ENCODE assay signal across 9 cellular contexts in genomic region chrX:48576108-48576507, GRCh38. TPM values are rescaled to one million over a fixed set of nuclear protein-coding genes. Genes with fewer than 3 reads are reported as not detected.
A peak's percentile ranks its signal among the peaks of the same experiment; 100 is the strongest.
DNase-seq lines count a peak whose midpoint lies in the region; ATAC-seq and TF ChIP-seq lines count a peak whose summit lies in the region.
"Had no signal": no experiment of that assay in that cellular context is flagged by ENCODE, and none has a peak within 500 bp of the region (broad histone marks: within the 10 kb centered on the region; RNA-seq: fewer than 3 reads in every experiment).

No MANE protein-coding gene starts in this region.

- peak overlapping the region in 6 of 12 donors; percentile 97 to 100 (median 98) for H3K27ac ChIP-seq in heart left ventricle
- H3K27ac ChIP-seq in iPS-18a (ENCODE audit: low read length): no peak overlapping the region
- peak overlapping the region; percentile 99 for H3K27ac ChIP-seq in thoracic aorta

- intact Hi-C loops in heart left ventricle (cut with DNase I): no loop called here
- intact Hi-C loops in Right ventricle myocardium superior (cut with DNase I): no loop called here

- TF ChIP-seq POLR2A in heart left ventricle (IDR thresholded peaks at IDR 0.05): no peak

- H3K9me3 ChIP-seq in heart left ventricle (no peaks in the 10 kb centered on the region), iPS-18a (ENCODE audit: control insufficient read depth, low read depth, low read length) (peaks cover 3% of the 10 kb centered on the region), thoracic aorta (no peaks in the 10 kb centered on the region)

- H3K36me3 Mint-ChIP-seq in activated T-cell treated with anti-CD3 and anti-CD28 coated beads, Interleukin-2, amount 50 U/mL, for 72 hours (ENCODE audit: insufficient read depth in 2 of 2): peaks cover 22 to 32% of the 10 kb centered on the region in 2 donors

- H3K27me3 Mint-ChIP-seq in activated T-cell treated with anti-CD3 and anti-CD28 coated beads, Interleukin-2, amount 50 U/mL, for 72 hours (ENCODE audit: low read depth): no peaks in the 10 kb centered on the region

- H3K4me1 ChIP-seq in heart left ventricle (peaks cover 0 to 17% (median 12%) of the 10 kb centered on the region in 12 donors), iPS-18a (ENCODE audit: control insufficient read depth, low read depth, low read length) (peaks cover 4% of the 10 kb centered on the region), thoracic aorta (ENCODE audit: control insufficient read depth in 1 of 2, low read depth in 2 of 2) (peaks cover 14 to 21% of the 10 kb centered on the region in 2 donors)

- H3K4me3 Mint-ChIP-seq in activated T-cell treated with anti-CD3 and anti-CD28 coated beads, Interleukin-2, amount 50 U/mL, for 72 hours: peak overlapping the region; percentile 90 to 98

- no peak for DNase-seq in heart left ventricle
- no peak for DNase-seq in Right ventricle myocardium superior
- DNase-seq in activated T-cell treated with anti-CD3 and anti-CD28 coated beads, Interleukin-2, amount 50 U/mL, for 72 hours: no peak
- DNase-seq in thoracic aorta (ENCODE audit: low spot score): no peak
- DNase-seq in SW480 (ENCODE audit: low spot score): no peak
- DNase-seq: DMS53 had no signal

- no peak overlapping the region for H3K9ac ChIP-seq in iPS-18a (ENCODE audit: low read length)

- no peak for TF ChIP-seq CTCF in heart left ventricle (IDR thresholded peaks at IDR 0.05)
- no peak for TF ChIP-seq CTCF in thoracic aorta (IDR thresholded peaks at IDR 0.05)

- no peak for ATAC-seq in heart left ventricle
- ATAC-seq in Right ventricle myocardium superior (ENCODE audit: poor library complexity): no peak
- no peak for ATAC-seq in activated T-cell treated with anti-CD3 and anti-CD28 coated beads, Interleukin-2, amount 50 U/mL, for 72 hours (replicated peaks in 1 of 2)
- ATAC-seq in thoracic aorta (ENCODE audit: insufficient number of reproducible peaks, low FRiP score, low read depth): no peak
- ATAC-seq in GM21381 (IDR thresholded peaks at IDR 0.05; ENCODE audit: unreplicated experiment): no peak
- ATAC-seq in GM18907 (IDR thresholded peaks at IDR 0.05; ENCODE audit: unreplicated experiment): no peak

- H3K36me3 ChIP-seq in heart left ventricle (peaks cover 0 to 45% (median 39%) of the 10 kb centered on the region in 9 donors), iPS-18a (ENCODE audit: control insufficient read depth, low read depth, low read length) (peaks cover 42% of the 10 kb centered on the region), thoracic aorta (peaks cover 26% of the 10 kb centered on the region)

- H3K4me1 Mint-ChIP-seq in activated T-cell treated with anti-CD3 and anti-CD28 coated beads, Interleukin-2, amount 50 U/mL, for 72 hours (ENCODE audit: low read depth): peaks cover 15% of the 10 kb centered on the region

- WGBS in heart left ventricle, 4 donors: 63 to 68% (median 65%) methylated on average over 6 of the region's 6 CpGs

- no peaks in the 10 kb centered on the region for H3K9me3 Mint-ChIP-seq in activated T-cell treated with anti-CD3 and anti-CD28 coated beads, Interleukin-2, amount 50 U/mL, for 72 hours

- peak overlapping the region; percentile 90 for H3K27ac Mint-ChIP-seq in activated T-cell treated with anti-CD3 and anti-CD28 coated beads, Interleukin-2, amount 50 U/mL, for 72 hours

- H3K27me3 ChIP-seq in heart left ventricle (no peaks in the 10 kb centered on the region), iPS-18a (ENCODE audit: control insufficient read depth, insufficient read depth, low read length) (no peaks in the 10 kb centered on the region), thoracic aorta (replicated peaks; ENCODE audit: insufficient read depth) (no peaks in the 10 kb centered on the region)

- H3K4me3 ChIP-seq in heart left ventricle (peak overlapping the region in 9 of 12 donors; percentile 42 to 96 (median 82)), iPS-18a (ENCODE audit: low read length) (peak overlapping the region; percentile 86), thoracic aorta (peak overlapping the region; percentile 89)

RNA-seq across cellular contexts. Expression of gene RBM3, which starts 1.8 kb away (rescaled TPM):
- total RNA-seq in heart left ventricle (100 to 1,000 TPM in 5 of 9 donors, 10 to 100 TPM in 4; 34.5 to 172 (median 111) TPM), Right ventricle myocardium superior (103 TPM), thoracic aorta (100 to 1,000 TPM; 199 to 230 TPM)
- 100 to 1,000 TPM in 1 of 2 donors, 10 to 100 TPM in 1; 56.5 to 187 TPM for polyA plus RNA-seq in heart left ventricle
- total RNA-seq in activated T-cell treated with anti-CD3 and anti-CD28 coated beads, Interleukin-2, amount 50 U/mL, for 72 hours: 100 to 1,000 TPM; 183 to 225 TPM

RNA-seq across cellular contexts. Expression of gene WDR13, which starts 21.2 kb away (rescaled TPM):
- total RNA-seq in heart left ventricle (100 to 1,000 TPM; 123 to 235 (median 150) TPM), Right ventricle myocardium superior (173 TPM), thoracic aorta (100 to 1,000 TPM; 119 to 145 TPM)
- polyA plus RNA-seq in heart left ventricle: 100 to 1,000 TPM; 209 to 281 TPM
- total RNA-seq in activated T-cell treated with anti-CD3 and anti-CD28 coated beads, Interleukin-2, amount 50 U/mL, for 72 hours: 10 to 100 TPM; 55.7 to 59.9 TPM

RNA-seq across cellular contexts. Expression of gene TBC1D25, which starts 36.6 kb away (rescaled TPM):
- total RNA-seq in heart left ventricle (10 to 100 TPM; 13.4 to 21.6 (median 16.8) TPM), Right ventricle myocardium superior (13.9 TPM), thoracic aorta (10 to 100 TPM; 11.4 to 13.6 TPM)
- 10 to 100 TPM in 1 of 2 donors, 1 to 10 TPM in 1; 5.2 to 23.7 TPM for polyA plus RNA-seq in heart left ventricle
- 10 to 100 TPM; 20.4 to 20.5 TPM for total RNA-seq in activated T-cell treated with anti-CD3 and anti-CD28 coated beads, Interleukin-2, amount 50 U/mL, for 72 hours

RNA-seq across cellular contexts. Expression of gene EBP, which starts 54.5 kb away (rescaled TPM):
- total RNA-seq in heart left ventricle: 10 to 100 TPM; 37.1 to 72.5 (median 55.3) TPM
- 100 to 1,000 TPM in 1 of 2 donors, 10 to 100 TPM in 1; 93.8 to 118 TPM for polyA plus RNA-seq in heart left ventricle
- total RNA-seq in Right ventricle myocardium superior: 47.2 TPM
- 100 to 1,000 TPM; 112 to 113 TPM for total RNA-seq in activated T-cell treated with anti-CD3 and anti-CD28 coated beads, Interleukin-2, amount 50 U/mL, for 72 hours
- total RNA-seq in thoracic aorta: 10 to 100 TPM in 1 of 2 donors, 1 to 10 TPM in 1; 3.5 to 18.8 TPM
